ENCODE assay signal across 8 cellular contexts in the genomic region with DNA sequence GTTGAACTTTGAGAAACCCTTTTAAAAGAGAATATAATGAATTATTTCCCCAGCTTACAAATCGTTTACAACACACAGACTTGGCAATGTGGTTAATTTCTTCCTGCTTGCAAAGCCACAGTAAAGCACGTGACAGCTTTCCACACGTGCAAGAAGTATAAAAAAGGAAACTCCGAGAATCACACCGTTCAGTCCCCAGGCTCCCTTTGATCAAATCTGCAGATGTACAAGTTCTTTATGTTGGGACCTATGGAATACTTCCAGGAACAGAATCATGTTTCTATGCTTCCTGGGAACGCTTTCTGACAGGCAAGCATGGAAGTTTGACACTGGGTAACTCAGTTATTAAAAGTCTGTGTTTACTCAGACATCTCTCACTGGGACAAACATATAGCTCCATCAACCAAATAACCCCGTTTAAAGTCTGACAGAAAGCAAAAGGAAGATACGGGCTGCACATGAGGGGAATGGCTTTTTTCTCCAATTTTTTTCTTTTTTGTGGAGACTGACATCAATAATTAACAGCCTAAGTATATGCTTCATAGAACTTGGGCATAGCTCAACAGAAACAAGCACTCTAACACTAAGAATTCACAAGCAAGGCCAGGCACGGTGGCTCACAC.
DNase-seq lines count a peak whose midpoint lies in the region; ATAC-seq and TF ChIP-seq lines count a peak whose summit lies in the region.

No MANE protein-coding gene starts in this region.

- ATAC-seq in GM19043 (IDR thresholded peaks at IDR 0.05; ENCODE audit: low read depth, unreplicated experiment) (peak; percentile 59), HG03064 (IDR thresholded peaks at IDR 0.05; ENCODE audit: low read depth, unreplicated experiment) (peak; percentile 78), WTC11 (no peak)

- CTCF ChIA-PET in WTC11 (lab: Charles Lee) (no interaction called here), PC-9 (lab: Charles Lee) (no interaction called here)

- H3K36me3 Mint-ChIP-seq in neural crest cell (ENCODE audit: low read depth) (no peaks in the 10 kb centered on the region), WTC11 (peaks cover 14% of the 10 kb centered on the region)

- H3K9me3 Mint-ChIP-seq in neural crest cell (no peaks in the 10 kb centered on the region), WTC11 (peaks cover 9% of the 10 kb centered on the region; the same call in 1 of the 2 replicates)

- H3K27ac ChIP-seq in PC-9, result no peak overlapping the region

- no peaks in the 10 kb centered on the region for H3K79me2 ChIP-seq in PC-9 (ENCODE audit: low read depth)

- H3K9me3 ChIP-seq in PC-9 (ENCODE audit: insufficient read depth, low read depth), result no peaks in the 10 kb centered on the region

- peak; percentile 26 for DNase-seq in activated CD4-positive, alpha-beta T cell treated with anti-CD3 and anti-CD28 coated beads for 48 hours
- DNase-seq in neural crest cell (ENCODE audit: low read depth, low spot score), result no peak
- DNase-seq in NCI-H187 treated with DMSO at 0.1 percent for 48 hours (lab: John Stamatoyannopoulos, UW), result no peak
- DNase-seq in WTC11 (ENCODE audit: low spot score), result no peak
- no peak for DNase-seq in NCI-H345 treated with DMSO at 0.1 percent for 48 hours (lab: John Stamatoyannopoulos, UW; ENCODE audit: unreplicated experiment)
- DNase-seq in PC-9, result no peak

- intact Hi-C loops in PC-9 (cut with micrococcal nuclease; ENCODE audit: unreplicated experiment), result no loop called here

- H3F3A ChIP-seq in PC-9 (ENCODE audit: insufficient read depth, low read depth), result no peaks in the 10 kb centered on the region

- H3K36me3 ChIP-seq in PC-9 (ENCODE audit: low read depth), result no peaks in the 10 kb centered on the region

- H2AFZ ChIP-seq in PC-9, result no peak overlapping the region

- no peak overlapping the region for H3K4me3 ChIP-seq in PC-9

- H4K20me1 ChIP-seq in PC-9 (ENCODE audit: insufficient read depth), result peaks cover 11% of the 10 kb centered on the region; the same call in 1 of the 2 replicates

- no TSS peak for BruUV-seq in PC-9 (replicated peaks; lab: Mats Ljungman, UMichigan)

- no peak overlapping the region for H3K4me2 ChIP-seq in PC-9

- H3K4me1 Mint-ChIP-seq in neural crest cell (no peaks in the 10 kb centered on the region), WTC11 (peaks cover 12% of the 10 kb centered on the region)

- H3K4me3 Mint-ChIP-seq in neural crest cell, result no peak overlapping the region
- H3K4me3 Mint-ChIP-seq in WTC11, result no peak overlapping the region

- POLR2A ChIA-PET in WTC11 (lab: Charles Lee), result no interaction called here
- POLR2A ChIA-PET in PC-9 (lab: Charles Lee; ENCODE audit: unreplicated experiment), result no interaction called here

- H3K9me2 ChIP-seq in PC-9 (ENCODE audit: insufficient read depth), result no peaks in the 10 kb centered on the region

- H3K27me3 Mint-ChIP-seq in neural crest cell (ENCODE audit: low read depth) (no peaks in the 10 kb centered on the region), WTC11 (ENCODE audit: low read depth) (no peaks in the 10 kb centered on the region)

- no peaks in the 10 kb centered on the region for H3K27me3 ChIP-seq in PC-9 (ENCODE audit: insufficient read depth, low read depth)

- H3K27ac Mint-ChIP-seq in neural crest cell (ENCODE audit: unreplicated experiment), result peak overlapping the region; percentile 67
- no peak overlapping the region for H3K27ac Mint-ChIP-seq in WTC11

- TF ChIP-seq CTCF in neural crest cell (conservative IDR thresholded peaks at IDR 0.05) (no peak), WTC11 (IDR thresholded peaks at IDR 0.05) (no peak), PC-9 (conservative IDR thresholded peaks at IDR 0.05) (no peak)

- no peaks in the 10 kb centered on the region for H3K4me1 ChIP-seq in PC-9 (replicated peaks; ENCODE audit: insufficient read depth)

TF ChIP-seq in WTC11, 78 proteins besides CTCF, POLR2A, EP300 and RAD21:
- TF ChIP-seq IRF1 (CRISPR knock-in tag; IDR thresholded peaks at IDR 0.05) (no peak), ZNF396 (CRISPR knock-in tag; IDR thresholded peaks at IDR 0.05; ENCODE audit: borderline replicate concordance) (no peak), SMAD3 (CRISPR knock-in tag; IDR thresholded peaks at IDR 0.05; ENCODE audit: borderline replicate concordance) (no peak), NFE2L1 (CRISPR knock-in tag; IDR thresholded peaks at IDR 0.05) (no peak), ZNF317 (CRISPR knock-in tag; IDR thresholded peaks at IDR 0.05; ENCODE audit: borderline replicate concordance, low read depth) (no peak), CREB1 (CRISPR knock-in tag; IDR thresholded peaks at IDR 0.05) (no peak)
- TF ChIP-seq, protein P1, sequence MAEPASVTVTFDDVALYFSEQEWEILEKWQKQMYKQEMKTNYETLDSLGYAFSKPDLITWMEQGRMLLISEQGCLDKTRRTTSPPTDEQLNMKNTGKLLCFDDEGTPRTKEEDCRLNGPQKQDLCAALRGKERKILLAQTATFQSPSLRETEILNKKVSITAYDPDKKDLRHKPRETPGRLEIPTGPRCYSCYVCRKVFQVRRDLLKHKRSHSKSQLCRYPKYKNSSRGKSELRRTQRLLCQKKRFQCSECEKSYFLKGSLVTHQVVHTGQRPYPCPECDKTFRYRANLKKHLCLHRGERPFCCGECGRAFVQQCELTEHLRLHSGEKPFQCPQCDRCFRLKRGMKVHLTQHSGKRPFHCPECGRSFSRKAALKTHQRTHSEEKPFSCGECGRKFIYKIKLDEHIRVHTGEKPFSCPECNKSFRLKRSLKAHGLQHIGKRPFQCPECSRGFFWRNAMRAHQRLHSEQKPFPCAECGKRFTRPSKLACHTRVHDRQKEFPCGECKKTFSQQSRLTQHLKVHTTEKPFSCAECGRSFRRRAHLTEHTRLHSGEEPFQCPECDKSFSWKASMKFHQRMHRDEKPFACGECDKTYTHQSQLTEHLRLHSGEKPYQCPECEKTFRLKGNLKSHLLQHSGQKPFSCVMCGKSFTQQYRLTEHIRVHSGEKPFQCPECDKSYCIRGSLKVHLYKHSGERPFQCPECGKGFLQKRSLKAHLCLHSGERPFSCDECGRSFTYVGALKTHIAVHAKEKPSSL (CRISPR knock-in tag; conservative IDR thresholded peaks at IDR 0.05), result no peak
- TF ChIP-seq, protein P2, sequence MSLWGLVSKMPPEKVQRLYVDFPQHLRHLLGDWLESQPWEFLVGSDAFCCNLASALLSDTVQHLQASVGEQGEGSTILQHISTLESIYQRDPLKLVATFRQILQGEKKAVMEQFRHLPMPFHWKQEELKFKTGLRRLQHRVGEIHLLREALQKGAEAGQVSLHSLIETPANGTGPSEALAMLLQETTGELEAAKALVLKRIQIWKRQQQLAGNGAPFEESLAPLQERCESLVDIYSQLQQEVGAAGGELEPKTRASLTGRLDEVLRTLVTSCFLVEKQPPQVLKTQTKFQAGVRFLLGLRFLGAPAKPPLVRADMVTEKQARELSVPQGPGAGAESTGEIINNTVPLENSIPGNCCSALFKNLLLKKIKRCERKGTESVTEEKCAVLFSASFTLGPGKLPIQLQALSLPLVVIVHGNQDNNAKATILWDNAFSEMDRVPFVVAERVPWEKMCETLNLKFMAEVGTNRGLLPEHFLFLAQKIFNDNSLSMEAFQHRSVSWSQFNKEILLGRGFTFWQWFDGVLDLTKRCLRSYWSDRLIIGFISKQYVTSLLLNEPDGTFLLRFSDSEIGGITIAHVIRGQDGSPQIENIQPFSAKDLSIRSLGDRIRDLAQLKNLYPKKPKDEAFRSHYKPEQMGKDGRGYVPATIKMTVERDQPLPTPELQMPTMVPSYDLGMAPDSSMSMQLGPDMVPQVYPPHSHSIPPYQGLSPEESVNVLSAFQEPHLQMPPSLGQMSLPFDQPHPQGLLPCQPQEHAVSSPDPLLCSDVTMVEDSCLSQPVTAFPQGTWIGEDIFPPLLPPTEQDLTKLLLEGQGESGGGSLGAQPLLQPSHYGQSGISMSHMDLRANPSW (CRISPR knock-in tag; conservative IDR thresholded peaks at IDR 0.05; ENCODE audit: low read depth), result no peak
- TF ChIP-seq, protein P3, sequence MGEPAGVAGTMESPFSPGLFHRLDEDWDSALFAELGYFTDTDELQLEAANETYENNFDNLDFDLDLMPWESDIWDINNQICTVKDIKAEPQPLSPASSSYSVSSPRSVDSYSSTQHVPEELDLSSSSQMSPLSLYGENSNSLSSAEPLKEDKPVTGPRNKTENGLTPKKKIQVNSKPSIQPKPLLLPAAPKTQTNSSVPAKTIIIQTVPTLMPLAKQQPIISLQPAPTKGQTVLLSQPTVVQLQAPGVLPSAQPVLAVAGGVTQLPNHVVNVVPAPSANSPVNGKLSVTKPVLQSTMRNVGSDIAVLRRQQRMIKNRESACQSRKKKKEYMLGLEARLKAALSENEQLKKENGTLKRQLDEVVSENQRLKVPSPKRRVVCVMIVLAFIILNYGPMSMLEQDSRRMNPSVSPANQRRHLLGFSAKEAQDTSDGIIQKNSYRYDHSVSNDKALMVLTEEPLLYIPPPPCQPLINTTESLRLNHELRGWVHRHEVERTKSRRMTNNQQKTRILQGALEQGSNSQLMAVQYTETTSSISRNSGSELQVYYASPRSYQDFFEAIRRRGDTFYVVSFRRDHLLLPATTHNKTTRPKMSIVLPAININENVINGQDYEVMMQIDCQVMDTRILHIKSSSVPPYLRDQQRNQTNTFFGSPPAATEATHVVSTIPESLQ (CRISPR knock-in tag; IDR thresholded peaks at IDR 0.05), result no peak
